2 cellular contexts compared by ENCODE assay signal in genomic region chr5:150765789-150766149, GRCh38.
TF ChIP-seq lines count a peak whose summit lies in the region.

No MANE protein-coding gene starts in this region.

TF ChIP-seq in H1, 55 proteins besides CTCF, POLR2A, EP300 and RAD21:
- no peak for TF ChIP-seq BRCA1 (IDR thresholded peaks at IDR 0.05; ENCODE audit: low read depth, low read length)
- TF ChIP-seq TAF7 (optimal IDR thresholded peaks at IDR 0.05; ENCODE audit: borderline replicate concordance, low read depth, low read length), result no peak
- no peak for TF ChIP-seq EGR1 (IDR thresholded peaks at IDR 0.05; ENCODE audit: borderline replicate concordance, low read depth, low read length)
- no peak for TF ChIP-seq SUZ12 (IDR thresholded peaks at IDR 0.05; ENCODE audit: low read length)
- no peak for TF ChIP-seq PHF8 (conservative IDR thresholded peaks at IDR 0.05; ENCODE audit: low read depth, low read length)
- TF ChIP-seq SAP30 (IDR thresholded peaks at IDR 0.05; ENCODE audit: insufficient read depth, insufficient replicate concordance, low read length), result no peak
- TF ChIP-seq SRF (IDR thresholded peaks at IDR 0.05; ENCODE audit: low read depth, low read length), result no peak
- no peak for TF ChIP-seq ASH2L (IDR thresholded peaks at IDR 0.05; ENCODE audit: low read length)
- no peak for TF ChIP-seq RFX5 (IDR thresholded peaks at IDR 0.05; ENCODE audit: borderline replicate concordance, low read depth, low read length)
- TF ChIP-seq RBBP5 (IDR thresholded peaks at IDR 0.05; ENCODE audit: borderline replicate concordance, low read depth, low read length), result no peak
- TF ChIP-seq MAFK (IDR thresholded peaks at IDR 0.05; ENCODE audit: low read depth, low read length), result no peak
- TF ChIP-seq TCF12 (IDR thresholded peaks at IDR 0.05; ENCODE audit: low read depth, low read length), result no peak
- TF ChIP-seq SIN3A (conservative IDR thresholded peaks at IDR 0.05 in 1 of 2, IDR thresholded peaks at IDR 0.05 in 1 of 2; ENCODE audit: low read depth in 1 of 2, low read length in 2 of 2), result no peak
- no peak for TF ChIP-seq YY1 (IDR thresholded peaks at IDR 0.05; ENCODE audit: low read depth, low read length)
- TF ChIP-seq KDM5A (IDR thresholded peaks at IDR 0.05; ENCODE audit: low read length), result no peak
- no peak for TF ChIP-seq KDM4A (IDR thresholded peaks at IDR 0.05; ENCODE audit: low read depth, low read length, severe bottlenecking)

TF ChIP-seq in SK-N-SH, 30 proteins besides CTCF, POLR2A, EP300 and RAD21:
- no peak for TF ChIP-seq FOXJ3 (CRISPR knock-in tag; IDR thresholded peaks at IDR 0.05)
- no peak for TF ChIP-seq SMC3 (IDR thresholded peaks at IDR 0.05; ENCODE audit: low read depth, low read length)
- TF ChIP-seq MAX (IDR thresholded peaks at IDR 0.05; ENCODE audit: low read depth), result no peak
- no peak for TF ChIP-seq MXI1 (IDR thresholded peaks at IDR 0.05; ENCODE audit: low read depth, low read length)
